ENCODE assay signal across 18 cellular contexts in genomic region chr12:82407481-82407880, GRCh38.
"Had no signal": no experiment of that assay in that cellular context is flagged by ENCODE, and none has a peak within 500 bp of the region (broad histone marks: within the 10 kb centered on the region; RNA-seq: fewer than 3 reads in every experiment).

No MANE protein-coding gene starts in this region.

- H3K4me3 ChIP-seq: SJCRH30 had no signal

- H3K9me3 ChIP-seq: SJCRH30, SK-N-SH had no signal

- H3K36me3 ChIP-seq: SJCRH30, WERI-Rb-1 had no signal

- DNase-seq: activated CD4-positive, alpha-beta T cell treated with anti-CD3 and anti-CD28 coated beads for 4 hours; activated CD8-positive, alpha-beta memory T cell treated with anti-CD3 and anti-CD28 coated beads, Interleukin-2, amount 50 U/mL, for 48 hours; activated CD8-positive, alpha-beta T cell treated with anti-CD3 and anti-CD28 coated beads for 36 hours; activated naive CD4-positive, alpha-beta T cell; activated T-cell treated with anti-CD3 and anti-CD28 coated beads, Interleukin-2, amount 50 U/mL, for 1 hour; amygdala; KG1; NCI-H1048; NCI-H1930; NCI-H2171 treated with DMSO at 0.1 percent for 48 hours; NCI-H345; NCI-H510A; NCI-H526 treated with DMSO at 0.1 percent for 48 hours; NCI-H82; SJCRH30; SK-N-SH; T-helper 1 cell; WERI-Rb-1 had no signal

- H3K27ac ChIP-seq: SJCRH30, WERI-Rb-1 had no signal

- ATAC-seq: activated CD8-positive, alpha-beta T cell treated with anti-CD3 and anti-CD28 coated beads for 36 hours had no signal

- H3K27me3 ChIP-seq: SJCRH30 had no signal
